Comparison of ENCODE assay signal across 10 cellular contexts in genomic region chr13:46577656-46578589, GRCh38. TPM values are rescaled to one million over a fixed set of nuclear protein-coding genes. Genes with fewer than 3 reads are reported as not detected.
DNase-seq lines count a peak whose midpoint lies in the region; ATAC-seq, FAIRE-seq and TF ChIP-seq lines count a peak whose summit lies in the region.
"Had no signal": no experiment of that assay in that cellular context is flagged by ENCODE, and none has a peak within 500 bp of the region (broad histone marks: within the 10 kb centered on the region; RNA-seq: fewer than 3 reads in every experiment).

No MANE protein-coding gene starts in this region.

- peak overlapping the region; percentile 3 to 85 (median 70) for H3K4me3 Mint-ChIP-seq in naive B cell

- FAIRE-seq in D721Med (lab: Jason Lieb, UNC): no peak
- FAIRE-seq: islet of Langerhans had no signal

- H4K20me1 ChIP-seq in OCI-LY3 (ENCODE audit: insufficient read depth, low read length): peaks cover 71% of the 10 kb centered on the region

- H3K27me3 Mint-ChIP-seq in naive B cell: no peaks in the 10 kb centered on the region

- peaks cover 66 to 87% (median 79%) of the 10 kb centered on the region in 3 donors for H3K4me1 Mint-ChIP-seq in naive B cell

- H3K27ac ChIP-seq in OCI-LY3 (ENCODE audit: low read length): peak overlapping the region; percentile 83

- peak; percentile 46 for DNase-seq in GM03348 (ENCODE audit: low spot score)
- DNase-seq in naive B cell: peak; percentile 32
- no peak for DNase-seq in D721Med (ENCODE audit: insufficient read length, low spot score)
- DNase-seq in DMS53 (lab: John Stamatoyannopoulos, UW): no peak
- no peak for DNase-seq in activated naive CD4-positive, alpha-beta T cell (lab: John Stamatoyannopoulos, UW)
- no peak for DNase-seq in left cardiac atrium
- DNase-seq: NCI-H226 had no signal

- H2AFZ ChIP-seq in OCI-LY3 (ENCODE audit: low read depth, low read length): no peak overlapping the region

- H3K36me3 ChIP-seq in OCI-LY3 (replicated peaks; ENCODE audit: low read depth, low read length): peaks cover 12% of the 10 kb centered on the region

- H3K27ac Mint-ChIP-seq in naive B cell: peak overlapping the region; percentile 74 to 97 (median 92)

- H3K4me3 ChIP-seq in OCI-LY3 (ENCODE audit: low read length): peak overlapping the region; percentile 68

- H3K9me3 ChIP-seq in OCI-LY3 (ENCODE audit: insufficient read depth, low read length): no peaks in the 10 kb centered on the region

- no peaks in the 10 kb centered on the region for H3K36me3 Mint-ChIP-seq in naive B cell

- no peak for TF ChIP-seq CTCF in OCI-LY3 (IDR thresholded peaks at IDR 0.05; ENCODE audit: low read depth, low read length)
- no peak for TF ChIP-seq CTCF in D721Med (IDR thresholded peaks at IDR 0.05; ENCODE audit: insufficient read depth, missing control alignments)

- peaks cover 80% of the 10 kb centered on the region for H3K4me1 ChIP-seq in OCI-LY3 (ENCODE audit: low read length)

- H3K4me2 ChIP-seq in OCI-LY3 (ENCODE audit: low read length): peak overlapping the region; percentile 86

- intact Hi-C loops in left cardiac atrium (cut with DNase I): no loop called here

- H3K9me3 Mint-ChIP-seq in naive B cell: no peaks in the 10 kb centered on the region

- peaks cover 93% of the 10 kb centered on the region for H3K79me2 ChIP-seq in OCI-LY3 (ENCODE audit: low read length)

- peak; percentile 11 for ATAC-seq in GM21529 (IDR thresholded peaks at IDR 0.05; ENCODE audit: unreplicated experiment)
- peak; percentile 45 to 47 for ATAC-seq in naive B cell (ENCODE audit: low read depth in 2 of 2)
- no peak for ATAC-seq in left cardiac atrium

- H3K27me3 ChIP-seq in OCI-LY3 (ENCODE audit: low read depth, low read length): no peaks in the 10 kb centered on the region

- peak overlapping the region; percentile 42 for H3K9ac ChIP-seq in OCI-LY3 (ENCODE audit: low read length)

RNA-seq across cellular contexts. Expression of gene LRCH1, which starts 25.0 kb away (rescaled TPM):
- polyA plus RNA-seq in naive B cell (ENCODE audit: low read depth in 6 of 6): 10 to 100 TPM in 3 of 6 donors, 1 to 10 TPM in 3; 6.9 to 14.0 (median 9.8) TPM
- total RNA-seq in left cardiac atrium: 10 to 100 TPM; 10.8 to 13.7 TPM

Comparison
In these comparisons a context has a peak if more than half of its experiments do, and no peak if none do; other contexts are left out.
1. DNase-seq: peak in GM03348 (single experiment) and naive B cell (single experiment); none in D721Med (single experiment), DMS53 (single experiment), activated naive CD4-positive, alpha-beta T cell (0 of 4) and left cardiac atrium (single experiment).
2. ATAC-seq: peak in GM21529 (single experiment) and naive B cell (2 of 2); none in left cardiac atrium (0 of 2).